In the genomic region with DNA sequence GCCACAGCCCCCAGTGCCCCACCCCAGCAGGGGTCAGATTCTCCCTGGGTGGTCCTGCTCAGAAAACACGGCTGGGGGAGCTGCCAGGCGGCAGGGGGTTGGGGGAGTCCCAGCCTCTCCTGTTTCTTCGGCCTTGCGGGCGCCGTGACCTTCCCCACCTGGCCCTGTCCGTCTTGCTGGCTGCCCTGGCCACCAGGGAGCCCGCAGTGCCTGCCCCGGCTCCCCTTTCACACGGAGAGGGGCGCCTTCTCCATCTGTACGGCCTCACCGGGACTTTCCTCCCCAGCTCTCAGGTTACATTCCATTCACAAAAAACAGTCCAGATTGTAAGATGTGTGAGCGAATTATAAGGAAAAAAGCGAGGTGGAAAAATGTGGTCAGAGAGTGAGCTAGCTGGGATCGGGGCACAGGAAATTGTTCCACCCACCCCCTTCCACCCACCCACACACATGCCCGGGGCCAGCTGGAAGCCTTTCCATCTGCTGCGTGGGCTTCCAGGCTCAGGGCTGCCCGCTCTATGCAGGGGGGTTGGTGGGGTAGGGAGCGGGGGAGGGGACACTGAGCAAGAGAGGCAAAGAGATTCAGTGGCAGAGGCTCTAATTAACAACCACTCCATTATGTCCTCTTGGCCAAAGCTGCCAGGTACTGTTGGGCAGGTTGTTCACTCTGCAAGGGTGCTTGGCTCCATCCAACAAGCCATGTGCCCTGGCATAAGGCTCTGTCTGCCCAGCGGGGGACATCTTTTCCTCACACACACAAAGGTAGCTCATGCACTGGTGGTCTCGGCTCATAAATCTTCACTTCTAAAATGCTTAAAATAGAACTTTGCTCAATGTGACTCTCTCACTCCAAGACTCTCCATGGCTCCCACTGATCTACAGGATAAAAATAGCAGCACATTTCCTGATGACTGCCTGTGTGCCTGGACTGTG, we compare ENCODE assay signal across 1 cellular context.
TF ChIP-seq lines count a peak whose summit lies in the region.

No MANE protein-coding gene starts in this region.

TF ChIP-seq in GM23338, 12 proteins besides CTCF, POLR2A, EP300 and RAD21 (continued from another document):
- no peak for TF ChIP-seq REST (IDR thresholded peaks at IDR 0.05; ENCODE audit: unreplicated experiment)
- no peak for TF ChIP-seq ZNF114 (CRISPR knock-in tag; IDR thresholded peaks at IDR 0.05)
- TF ChIP-seq NANOG (IDR thresholded peaks at IDR 0.05; ENCODE audit: borderline replicate concordance), result no peak
- TF ChIP-seq POLR2AphosphoS5 (IDR thresholded peaks at IDR 0.05; ENCODE audit: low read depth), result no peak
- no peak for TF ChIP-seq ZNF462 (CRISPR knock-in tag; IDR thresholded peaks at IDR 0.05)
- TF ChIP-seq EZH2 (IDR thresholded peaks at IDR 0.05; ENCODE audit: low read depth, unreplicated experiment), result no peak
- no peak for TF ChIP-seq CREB1 (CRISPR knock-in tag; IDR thresholded peaks at IDR 0.05; ENCODE audit: low read depth)
- no peak for TF ChIP-seq JUNB (IDR thresholded peaks at IDR 0.05; ENCODE audit: unreplicated experiment)
- TF ChIP-seq ZNF331 (CRISPR knock-in tag; IDR thresholded peaks at IDR 0.05; ENCODE audit: low read depth), result no peak
